Comparison of ENCODE assay signal across 18 cellular contexts in the genomic region with DNA sequence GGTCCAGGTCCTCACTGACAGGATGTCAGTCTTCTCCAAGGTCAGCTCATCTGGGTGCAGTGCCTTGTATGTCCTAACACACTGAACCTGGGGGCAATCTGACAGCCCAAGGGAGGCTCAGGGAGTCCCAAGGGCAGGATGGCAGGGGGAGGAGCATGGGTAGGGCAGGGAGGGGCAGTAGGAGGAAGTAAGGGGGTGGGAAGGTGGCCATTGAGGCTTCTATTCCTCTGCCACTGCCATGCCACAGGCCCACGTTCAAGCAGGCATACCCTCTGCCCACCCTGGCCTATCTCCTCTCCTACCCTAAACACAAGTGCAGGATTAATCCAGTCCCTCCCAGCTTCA. TPM values are rescaled to one million over a fixed set of nuclear protein-coding genes. Genes with fewer than 3 reads are reported as not detected.
"Had no signal": no experiment of that assay in that cellular context is flagged by ENCODE, and none has a peak within 500 bp of the region (broad histone marks: within the 10 kb centered on the region; RNA-seq: fewer than 3 reads in every experiment).

No MANE protein-coding gene starts in this region.

- H3K4me3 Mint-ChIP-seq: natural killer cell treated with Interleukin-12 subunit alpha and Interleukin-12 subunit beta and Interleukin-15 and Interleukin-18, amount 100 ng/mL, for 72 hours had no signal

- H3K9me3 ChIP-seq: adrenal gland, psoas muscle, stomach, thoracic aorta had no signal

- H3K9me3 Mint-ChIP-seq: natural killer cell treated with Interleukin-12 subunit alpha and Interleukin-12 subunit beta and Interleukin-15 and Interleukin-18, amount 100 ng/mL, for 72 hours had no signal

- FAIRE-seq: endothelial cell of umbilical vein had no signal

- H3K4me1 ChIP-seq: psoas muscle, stomach had no signal

- H3K36me3 ChIP-seq: thoracic aorta had no signal

- H3K27me3 ChIP-seq: adrenal gland, stomach had no signal

- ATAC-seq: psoas muscle had no signal

- H3K4me3 ChIP-seq: adrenal gland, coronary artery, psoas muscle, stomach, thoracic aorta had no signal

- H3K27me3 Mint-ChIP-seq: natural killer cell treated with Interleukin-12 subunit alpha and Interleukin-12 subunit beta and Interleukin-15 and Interleukin-18, amount 100 ng/mL, for 72 hours had no signal

- H3K27ac ChIP-seq: adrenal gland, coronary artery, psoas muscle, stomach, thoracic aorta, VCaP had no signal

- DNase-seq: activated CD4-positive, alpha-beta T cell treated with anti-CD3 and anti-CD28 coated beads for 4 hours; activated effector memory CD4-positive, alpha-beta T cell treated with Interleukin-2 at 50 U/mL for 16 hours; activated T-cell treated with anti-CD3 and anti-CD28 coated beads for 4 hours; adrenal gland; caudate nucleus; effector CD4-positive, alpha-beta T cell; foreskin melanocyte; head of caudate nucleus; stimulated activated CD4-positive, alpha-beta T cell treated with anti-CD3 and anti-CD28 coated beads, Interleukin-2, amount 100 ng/mL, for 48 hours; stomach; T1000 had no signal

RNA-seq across cellular contexts. Expression of a gene that starts 43.3 kb away (rescaled TPM):
- total RNA-seq: activated CD8-positive, alpha-beta memory T cell treated with anti-CD3 and anti-CD28 coated beads for 36 hours; natural killer cell treated with Interleukin-12 subunit alpha and Interleukin-12 subunit beta and Interleukin-15 and Interleukin-18, amount 100 ng/mL, for 72 hours had no signal
